Comparison of ENCODE assay signal across 15 cellular contexts in the genomic region with DNA sequence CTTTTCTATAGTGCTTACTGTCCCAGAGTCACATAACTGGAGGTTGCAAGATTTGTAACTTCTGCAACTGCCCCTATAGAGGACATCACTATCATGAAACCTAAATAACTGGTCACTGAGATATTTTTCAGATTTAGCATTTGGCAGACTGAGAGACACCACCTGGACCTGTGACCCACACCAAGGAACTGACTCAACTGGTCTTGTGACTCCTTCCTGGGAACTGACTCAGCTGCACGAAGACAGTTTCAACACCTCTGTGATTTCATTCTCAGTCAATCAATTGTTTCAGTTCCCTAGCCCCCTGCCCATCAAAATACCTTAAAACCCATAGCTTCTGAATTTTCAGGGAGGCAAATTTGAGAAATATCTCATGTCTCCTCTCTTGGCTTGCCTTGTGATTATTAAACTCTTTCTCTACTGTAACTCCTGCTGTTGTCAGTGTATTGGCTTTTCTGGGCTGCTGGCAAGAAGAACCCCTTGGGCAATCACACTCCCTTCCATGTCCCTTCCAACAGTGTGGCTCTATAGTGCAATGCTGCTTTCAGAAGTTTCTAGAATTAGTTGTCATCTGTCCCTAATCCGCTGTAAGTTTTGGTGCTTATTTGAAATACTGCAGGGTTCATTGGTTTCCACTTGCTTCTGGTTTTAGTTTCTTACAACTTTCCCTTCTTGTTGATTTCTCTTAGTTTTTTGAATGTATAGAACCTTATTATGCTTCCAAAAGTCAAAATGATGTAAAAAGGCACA.
DNase-seq lines count a peak whose midpoint lies in the region; ATAC-seq and TF ChIP-seq lines count a peak whose summit lies in the region.
"Had no signal": no experiment of that assay in that cellular context is flagged by ENCODE, and none has a peak within 500 bp of the region (broad histone marks: within the 10 kb centered on the region; RNA-seq: fewer than 3 reads in every experiment).

No MANE protein-coding gene starts in this region.

- no peaks in the 10 kb centered on the region for H3K27me3 ChIP-seq in mesendoderm (ENCODE audit: insufficient read depth, low read length, poor library complexity)

- H2BK15ac ChIP-seq in mesendoderm (replicated peaks; ENCODE audit: low read depth) = no peak overlapping the region

- no peak overlapping the region for H3K23ac ChIP-seq in mesendoderm (ENCODE audit: low read length)

- H3K9ac ChIP-seq in mesendoderm (ENCODE audit: low read length) = no peak overlapping the region
- H3K9ac ChIP-seq: SK-N-SH had no signal

- no peak for TF ChIP-seq CTCF in choroid plexus epithelial cell (conservative IDR thresholded peaks at IDR 0.05; ENCODE audit: low read depth, low read length)

- no peaks in the 10 kb centered on the region for H3K79me1 ChIP-seq in mesendoderm (ENCODE audit: low read length)

- no peaks in the 10 kb centered on the region for H3K4me1 ChIP-seq in mesendoderm (ENCODE audit: control insufficient read depth, low read depth, low read length)

- H3K4me2 ChIP-seq in mesendoderm (ENCODE audit: low read length) = no peak overlapping the region
- H3K4me2 ChIP-seq: SK-N-SH had no signal

- H3K18ac ChIP-seq in mesendoderm (ENCODE audit: low read length) = no peak overlapping the region

- no peak overlapping the region for H3K4me3 ChIP-seq in choroid plexus epithelial cell (ENCODE audit: low read depth, low read length)
- no peak overlapping the region for H3K4me3 ChIP-seq in mesendoderm (ENCODE audit: low read length)
- H3K4me3 ChIP-seq: skin epidermis had no signal

- WGBS in mesendoderm (ENCODE audit: extremely low coverage, insufficient coverage, low lambda C conversion rate) = no CpG with 5 or more reads among the region's 2 CpGs

- no peak overlapping the region for H2AK5ac ChIP-seq in mesendoderm (ENCODE audit: low read length)

- no peak overlapping the region for H4K8ac ChIP-seq in mesendoderm (ENCODE audit: low read depth, low read length)

- no peak overlapping the region for H3K27ac ChIP-seq in mesendoderm (ENCODE audit: low read depth, low read length)
- H3K27ac ChIP-seq: C4-2B, skin epidermis had no signal

- H4K5ac ChIP-seq in mesendoderm (ENCODE audit: low read length) = no peak overlapping the region

- no peak for TF ChIP-seq POLR2A in GM18505 (IDR thresholded peaks at IDR 0.05; ENCODE audit: borderline replicate concordance, extremely low read depth, insufficient read depth, insufficient read length)

- H2BK5ac ChIP-seq in mesendoderm (ENCODE audit: low read length) = no peak overlapping the region

- ATAC-seq in GM18505 (IDR thresholded peaks at IDR 0.05; ENCODE audit: unreplicated experiment) (peak; percentile 90), GM21526 (IDR thresholded peaks at IDR 0.05; ENCODE audit: low FRiP score, unreplicated experiment) (peak; percentile 56), HG03442 (IDR thresholded peaks at IDR 0.05; ENCODE audit: unreplicated experiment) (peak; percentile 65)
- ATAC-seq: naive thymus-derived CD8-positive, alpha-beta T cell had no signal

- H2BK120ac ChIP-seq in mesendoderm (ENCODE audit: low read depth, low read length) = no peak overlapping the region

- no peaks in the 10 kb centered on the region for H3K79me2 ChIP-seq in mesendoderm (ENCODE audit: control insufficient read depth, insufficient read depth, low read length)

- H3K56ac ChIP-seq in mesendoderm (ENCODE audit: low read length) = no peak overlapping the region

- no peaks in the 10 kb centered on the region for H3K36me3 ChIP-seq in mesendoderm (ENCODE audit: control insufficient read depth, insufficient read depth, low read length)

- no peak overlapping the region for H3K4ac ChIP-seq in mesendoderm (ENCODE audit: low read depth, low read length)

- DNase-seq in choroid plexus epithelial cell (ENCODE audit: low read depth) (peak; percentile 18), mesendoderm (no peak), superior temporal gyrus (ENCODE audit: extremely low spot score) (no peak), T-helper 1 cell (no peak), T1000 (lab: John Stamatoyannopoulos, UW) (no peak)
- DNase-seq: activated CD4-positive, alpha-beta T cell treated with anti-CD3 and anti-CD28 coated beads for 1 hour; erythroblast; naive thymus-derived CD8-positive, alpha-beta T cell; NCI-H510A; SK-N-SH had no signal
